In genomic region chr19:17686592-17687042, GRCh38 we compare ENCODE assay signal across 9 cellular contexts. TPM values are rescaled to one million over a fixed set of nuclear protein-coding genes. Genes with fewer than 3 reads are reported as not detected.
DNase-seq lines count a peak whose midpoint lies in the region; ATAC-seq and TF ChIP-seq lines count a peak whose summit lies in the region.
"Had no signal": no experiment of that assay in that cellular context is flagged by ENCODE, and none has a peak within 500 bp of the region (broad histone marks: within the 10 kb centered on the region; RNA-seq: fewer than 3 reads in every experiment).

No MANE protein-coding gene starts in this region.

- H3K4me3 Mint-ChIP-seq in stimulated activated naive B cell treated with anti-CD40 and anti-IgM and Interleukin-4, amounts not matched to agents 10 μg/mL and 1 μg/mL and 100 μg/mL, for 72 hours: no peak overlapping the region

- ATAC-seq in stimulated activated naive B cell treated with anti-CD40 and anti-IgM and Interleukin-4, amounts not matched to agents 10 μg/mL and 1 μg/mL and 100 μg/mL, for 72 hours (replicated peaks): peak; percentile 24 to 36

- H3K4me1 Mint-ChIP-seq in stimulated activated naive B cell treated with anti-CD40 and anti-IgM and Interleukin-4, amounts not matched to agents 10 μg/mL and 1 μg/mL and 100 μg/mL, for 72 hours: peaks cover 9 to 17% of the 10 kb centered on the region in 2 donors

- H3K36me3 Mint-ChIP-seq in stimulated activated naive B cell treated with anti-CD40 and anti-IgM and Interleukin-4, amounts not matched to agents 10 μg/mL and 1 μg/mL and 100 μg/mL, for 72 hours: peaks cover 3 to 4% of the 10 kb centered on the region in 2 donors

- peak; percentile 24 for DNase-seq in NCI-H2171 treated with DMSO at 0.1 percent for 48 hours (lab: John Stamatoyannopoulos, UW)
- no peak for DNase-seq in NCI-H2171 (lab: John Stamatoyannopoulos, UW)
- DNase-seq in fibroblast of the aortic adventitia (ENCODE audit: low read depth): peak; percentile 12
- DNase-seq in stimulated activated naive B cell treated with anti-CD40 and anti-IgM and Interleukin-4, amounts not matched to agents 10 μg/mL and 1 μg/mL and 100 μg/mL, for 72 hours: no peak
- no peak for DNase-seq in kidney tubule cell (ENCODE audit: low spot score)
- DNase-seq in HPDE6-E6E7 (ENCODE audit: extremely low spot score): no peak
- DNase-seq in SIG-M5 (lab: John Stamatoyannopoulos, UW): no peak

- no peak overlapping the region for H3K27ac Mint-ChIP-seq in stimulated activated naive B cell treated with anti-CD40 and anti-IgM and Interleukin-4, amounts not matched to agents 10 μg/mL and 1 μg/mL and 100 μg/mL, for 72 hours
- H3K27ac Mint-ChIP-seq: CD14-positive monocyte had no signal

- H3K4me3 ChIP-seq in fibroblast of the aortic adventitia (ENCODE audit: low read depth, low read length): peak overlapping the region; percentile 47

- TF ChIP-seq CTCF in fibroblast of the aortic adventitia (IDR thresholded peaks at IDR 0.05; ENCODE audit: insufficient read depth, low read length): no peak

- H3K27me3 Mint-ChIP-seq in stimulated activated naive B cell treated with anti-CD40 and anti-IgM and Interleukin-4, amounts not matched to agents 10 μg/mL and 1 μg/mL and 100 μg/mL, for 72 hours: peaks cover 55 to 76% of the 10 kb centered on the region in 2 donors

- H3K9me3 Mint-ChIP-seq in stimulated activated naive B cell treated with anti-CD40 and anti-IgM and Interleukin-4, amounts not matched to agents 10 μg/mL and 1 μg/mL and 100 μg/mL, for 72 hours: no peaks in the 10 kb centered on the region

TF ChIP-seq in PFSK-1, 5 proteins besides CTCF, POLR2A, EP300 and RAD21:
- TF ChIP-seq TAF1 (IDR thresholded peaks at IDR 0.05; ENCODE audit: borderline replicate concordance, insufficient read depth, low read length) (peak; percentile 66; the same call in 1 of the 2 replicates), SIN3A (IDR thresholded peaks at IDR 0.05; ENCODE audit: borderline replicate concordance, insufficient read depth, low read length) (peak; percentile 96), FOXP2 (optimal IDR thresholded peaks at IDR 0.05; ENCODE audit: borderline replicate concordance, extremely low read depth, extremely low read length, insufficient read depth) (peak; percentile 35), REST (IDR thresholded peaks at IDR 0.05; ENCODE audit: insufficient read depth in 1 of 2, low read depth in 2 of 2, low read length in 2 of 2) (peak; percentile 56 to 64; a peak in 2 of 4 replicates), POLR2AphosphoS5 (IDR thresholded peaks at IDR 0.05; ENCODE audit: low read depth, low read length) (peak; percentile 70; the same call in 1 of the 2 replicates)

RNA-seq across cellular contexts. Expression of gene UNC13A, which starts 1.5 kb away (rescaled TPM):
- polyA plus RNA-seq in PFSK-1 (2012; ENCODE audit: insufficient read length, low read depth): 60.8 TPM
- total RNA-seq in fibroblast of the aortic adventitia (ENCODE audit: low replicate concordance): 0.27 and 0.49 TPM in 2 replicates
- polyA plus RNA-seq: CD14-positive monocyte had no signal

RNA-seq across cellular contexts. Expression of gene MAP1S, which starts 32.7 kb away (rescaled TPM):
- polyA plus RNA-seq in PFSK-1 (2012; ENCODE audit: insufficient read length, low read depth): 1,336 TPM
- 14.1 and 19.3 TPM in 2 replicates for total RNA-seq in fibroblast of the aortic adventitia (ENCODE audit: low replicate concordance)

Comparison
In these comparisons a context has a peak if more than half of its experiments do, and no peak if none do; other contexts are left out.
1. DNase-seq: peak in NCI-H2171 treated with DMSO at 0.1 percent for 48 hours (single experiment) and fibroblast of the aortic adventitia (single experiment); none in NCI-H2171 (single experiment), stimulated activated naive B cell treated with anti-CD40 and anti-IgM and Interleukin-4, amounts not matched to agents 10 μg/mL and 1 μg/mL and 100 μg/mL, for 72 hours (single experiment), kidney tubule cell (single experiment), HPDE6-E6E7 (single experiment) and SIG-M5 (single experiment).